ENCODE assay signal across 31 cellular contexts in genomic region chr9:31823365-31823764, GRCh38.
"Had no signal": no experiment of that assay in that cellular context is flagged by ENCODE, and none has a peak within 500 bp of the region (broad histone marks: within the 10 kb centered on the region; RNA-seq: fewer than 3 reads in every experiment).

No MANE protein-coding gene starts in this region.

- H3K4me3 ChIP-seq: ovary, psoas muscle, right lobe of liver, sigmoid colon, suprapubic skin, testis, tibial artery, transverse colon, upper lobe of right lung, uterus had no signal

- H2AFZ ChIP-seq: parathyroid adenoma had no signal

- H3K27me3 ChIP-seq: neutrophil, ovary, right lobe of liver, sigmoid colon, suprapubic skin, testis, tibial artery, transverse colon, upper lobe of right lung, uterus had no signal

- H3K27me3 Mint-ChIP-seq: natural killer cell treated with Interleukin-12 subunit alpha and Interleukin-12 subunit beta and Interleukin-15 and Interleukin-18, amount 100 ng/mL, for 72 hours; progenitor cell of endocrine pancreas; stimulated activated memory B cell treated with anti-CD40 and anti-IgM and Interleukin-4, amounts not matched to agents 10 μg/mL and 1 μg/mL and 100 μg/mL, for 72 hours; stimulated activated naive CD8-positive, alpha-beta T cell treated with anti-CD3 and anti-CD28 coated beads, Interleukin-15, amount 100 ng/mL, for 72 hours; type B pancreatic cell had no signal

- H3K36me3 Mint-ChIP-seq: naive thymus-derived CD8-positive, alpha-beta T cell; natural killer cell treated with Interleukin-12 subunit alpha and Interleukin-12 subunit beta and Interleukin-15 and Interleukin-18, amount 100 ng/mL, for 72 hours; stimulated activated memory B cell treated with anti-CD40 and anti-IgM and Interleukin-4, amounts not matched to agents 10 μg/mL and 1 μg/mL and 100 μg/mL, for 72 hours; type B pancreatic cell had no signal

- H3K4me1 Mint-ChIP-seq: naive thymus-derived CD8-positive, alpha-beta T cell; nephron progenitor cell; neural crest cell; stimulated activated memory B cell treated with anti-CD40 and anti-IgM and Interleukin-4, amounts not matched to agents 10 μg/mL and 1 μg/mL and 100 μg/mL, for 72 hours; stimulated activated naive CD8-positive, alpha-beta T cell treated with anti-CD3 and anti-CD28 coated beads, Interleukin-15, amount 100 ng/mL, for 72 hours had no signal

- H3K79me2 ChIP-seq: parathyroid adenoma had no signal

- H3K4me3 Mint-ChIP-seq: naive thymus-derived CD8-positive, alpha-beta T cell; natural killer cell treated with Interleukin-12 subunit alpha and Interleukin-12 subunit beta and Interleukin-15 and Interleukin-18, amount 100 ng/mL, for 72 hours; nephron progenitor cell; neural crest cell; stimulated activated memory B cell treated with anti-CD40 and anti-IgM and Interleukin-4, amounts not matched to agents 10 μg/mL and 1 μg/mL and 100 μg/mL, for 72 hours; stimulated activated naive CD8-positive, alpha-beta T cell treated with anti-CD3 and anti-CD28 coated beads, Interleukin-15, amount 100 ng/mL, for 72 hours; type B pancreatic cell had no signal

- H3K9me3 Mint-ChIP-seq: naive thymus-derived CD8-positive, alpha-beta T cell; nephron progenitor cell; neural crest cell; stimulated activated memory B cell treated with anti-CD40 and anti-IgM and Interleukin-4, amounts not matched to agents 10 μg/mL and 1 μg/mL and 100 μg/mL, for 72 hours; stimulated activated naive CD8-positive, alpha-beta T cell treated with anti-CD3 and anti-CD28 coated beads, Interleukin-15, amount 100 ng/mL, for 72 hours; type B pancreatic cell had no signal

- H3K27ac Mint-ChIP-seq: naive thymus-derived CD8-positive, alpha-beta T cell; natural killer cell treated with Interleukin-12 subunit alpha and Interleukin-12 subunit beta and Interleukin-15 and Interleukin-18, amount 100 ng/mL, for 72 hours; nephron progenitor cell; progenitor cell of endocrine pancreas; stimulated activated memory B cell treated with anti-CD40 and anti-IgM and Interleukin-4, amounts not matched to agents 10 μg/mL and 1 μg/mL and 100 μg/mL, for 72 hours; stimulated activated naive CD8-positive, alpha-beta T cell treated with anti-CD3 and anti-CD28 coated beads, Interleukin-15, amount 100 ng/mL, for 72 hours; type B pancreatic cell had no signal

- DNase-seq: naive thymus-derived CD8-positive, alpha-beta T cell; nephron progenitor cell; nucleus accumbens; ovary; posterior cingulate gyrus; psoas muscle; right cardiac atrium; right lobe of liver; sigmoid colon; small intestine; stimulated activated CD4-positive, alpha-beta T cell treated with anti-CD3 and anti-CD28 coated beads, Interleukin-15, amount 100 ng/mL, for 24 hours; stimulated activated CD4-positive, alpha-beta T cell treated with anti-CD3 and anti-CD28 coated beads, Interleukin-2, amount 100 ng/mL, for 24 hours; stimulated activated CD4-positive, alpha-beta T cell treated with anti-CD3 and anti-CD28 coated beads, Interleukin-2, amount 100 ng/mL, for 48 hours; stimulated activated CD4-positive, alpha-beta T cell treated with anti-CD3 and anti-CD28 coated beads, Interleukin-4, amount 100 ng/mL, for 24 hours; stimulated activated naive CD4-positive, alpha-beta T cell; stimulated activated naive CD8-positive, alpha-beta T cell treated with anti-CD3 and anti-CD28 coated beads, Interleukin-15, amount 100 ng/mL, for 72 hours; stimulated activated naive CD8-positive, alpha-beta T cell treated with anti-CD3 and anti-CD28 coated beads, Interleukin-15, Interleukin-2, amounts not matched to agents 100 U/mL and 50 U/mL, for 24 hours; substantia nigra; testis; tibial artery; transverse colon; upper lobe of right lung; uterus had no signal

- H3K9me3 ChIP-seq: neutrophil, ovary, psoas muscle, right lobe of liver, sigmoid colon, suprapubic skin, testis, tibial artery, transverse colon, upper lobe of right lung, uterus had no signal

- ATAC-seq: naive thymus-derived CD8-positive, alpha-beta T cell; natural killer cell treated with Interleukin-12 subunit alpha and Interleukin-12 subunit beta and Interleukin-15 and Interleukin-18, amount 100 ng/mL, for 72 hours; psoas muscle; right cardiac atrium; right lobe of liver; stimulated activated memory B cell treated with anti-CD40 and anti-IgM and Interleukin-4, amounts not matched to agents 10 μg/mL and 1 μg/mL and 100 μg/mL, for 72 hours; stimulated activated naive CD8-positive, alpha-beta T cell treated with anti-CD3 and anti-CD28 coated beads, Interleukin-15, amount 100 ng/mL, for 72 hours; stimulated activated naive CD8-positive, alpha-beta T cell treated with anti-CD3 and anti-CD28 coated beads, Interleukin-15, Interleukin-2, amounts not matched to agents 100 U/mL and 50 U/mL, for 24 hours; upper lobe of right lung had no signal

- H3K4me1 ChIP-seq: parathyroid adenoma, psoas muscle, sigmoid colon, suprapubic skin, testis, tibial artery, transverse colon, upper lobe of right lung, uterus had no signal

- H3K36me3 ChIP-seq: neutrophil, ovary, right lobe of liver, sigmoid colon, suprapubic skin, tibial artery, transverse colon, upper lobe of right lung, uterus had no signal

- H3K27ac ChIP-seq: neutrophil, ovary, parathyroid adenoma, psoas muscle, right lobe of liver, sigmoid colon, suprapubic skin, testis, tibial artery, transverse colon, upper lobe of right lung, uterus had no signal
